ENCODE assay signal across 23 cellular contexts in the genomic region with DNA sequence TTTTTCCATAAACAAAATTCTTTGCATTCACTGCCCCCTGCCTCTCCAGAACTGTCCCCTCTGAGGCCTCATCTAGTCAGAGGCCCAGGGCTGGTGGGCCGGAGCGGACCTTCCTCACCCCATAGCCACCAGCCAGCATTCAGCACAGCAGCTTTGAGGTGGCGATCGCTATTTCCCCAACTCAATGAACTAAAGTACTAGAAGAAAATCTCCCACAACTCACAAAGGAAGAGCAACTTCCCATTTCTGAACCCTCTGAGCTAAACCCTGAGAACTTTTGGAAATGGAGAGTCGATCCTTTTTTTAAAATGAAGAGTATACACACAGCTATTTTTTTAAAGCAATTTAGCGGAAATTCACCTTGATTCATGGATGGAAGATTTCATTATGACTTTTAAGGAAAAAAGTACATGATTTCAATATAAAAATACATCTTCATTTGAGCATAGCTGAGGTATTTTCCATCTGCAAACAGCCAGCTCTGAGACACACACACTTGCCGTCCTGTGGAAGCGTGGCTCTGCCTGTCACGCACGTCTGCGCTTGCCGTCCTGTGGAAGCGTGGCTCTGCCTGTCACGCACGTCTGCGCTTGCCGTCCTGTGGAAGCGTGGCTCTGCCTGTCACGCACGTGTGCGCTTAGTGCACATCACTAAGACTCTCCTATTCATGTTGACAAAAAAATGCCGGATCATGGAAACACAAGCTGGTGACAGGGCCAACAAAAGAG.
"Had no signal": no experiment of that assay in that cellular context is flagged by ENCODE, and none has a peak within 500 bp of the region (broad histone marks: within the 10 kb centered on the region; RNA-seq: fewer than 3 reads in every experiment).

No MANE protein-coding gene starts in this region.

- H3K27me3 ChIP-seq: body of pancreas, dorsolateral prefrontal cortex, right atrium auricular region, suprapubic skin had no signal

- H3K4me3 ChIP-seq: body of pancreas, dorsolateral prefrontal cortex, lung, prostate gland, right atrium auricular region, suprapubic skin had no signal

- H3K4me1 Mint-ChIP-seq: activated CD4-positive, alpha-beta T cell treated with anti-CD3 and anti-CD28 coated beads, Interleukin-2, amount 10 ng/mL, durations not matched to agents 7 days and 5 days; mesothelial cell of epicardium; nephron; stimulated activated naive CD8-positive, alpha-beta T cell treated with anti-CD3 and anti-CD28 coated beads, Interleukin-15, amount 100 ng/mL, for 72 hours; T-helper 17 cell had no signal

- DNase-seq: activated CD4-positive, alpha-beta T cell treated with anti-CD3 and anti-CD28 coated beads, Interleukin-2, amount 10 ng/mL, durations not matched to agents 7 days and 5 days; activated CD4-positive, CD25-positive, alpha-beta regulatory T cell; activated CD8-positive, alpha-beta memory T cell treated with anti-CD3 and anti-CD28 coated beads, Interleukin-2, amount 50 U/mL, for 4 hours; activated CD8-positive, alpha-beta T cell treated with anti-CD3 and anti-CD28 coated beads, Interleukin-2, amount 10 ng/mL, durations not matched to agents 7 days and 5 days; activated gamma-delta T cell treated with Interleukin-2 at 50 U/mL for 16 hours; activated T-cell treated with anti-CD3 and anti-CD28 coated beads, Interleukin-2, amount 50 U/mL, for 48 hours; body of pancreas; caudate nucleus; foreskin fibroblast; hypothalamus; islet precursor cell; occipital lobe; stimulated activated CD4-positive, alpha-beta T cell treated with anti-CD3 and anti-CD28 coated beads, Interleukin-2, amount 100 ng/mL, for 24 hours; stimulated activated naive CD8-positive, alpha-beta T cell treated with anti-CD3 and anti-CD28 coated beads, Interleukin-15, amount 100 ng/mL, for 72 hours; T-helper 17 cell; trophoblast cell had no signal

- H3K27ac Mint-ChIP-seq: activated CD4-positive, alpha-beta T cell treated with anti-CD3 and anti-CD28 coated beads, Interleukin-2, amount 10 ng/mL, durations not matched to agents 7 days and 5 days; activated CD8-positive, alpha-beta T cell treated with anti-CD3 and anti-CD28 coated beads, Interleukin-2, amount 10 ng/mL, durations not matched to agents 7 days and 5 days; mesothelial cell of epicardium; nephron; T-helper 17 cell had no signal

- H3K27me3 Mint-ChIP-seq: activated CD4-positive, alpha-beta T cell treated with anti-CD3 and anti-CD28 coated beads, Interleukin-2, amount 10 ng/mL, durations not matched to agents 7 days and 5 days; stimulated activated naive CD8-positive, alpha-beta T cell treated with anti-CD3 and anti-CD28 coated beads, Interleukin-15, amount 100 ng/mL, for 72 hours; T-helper 17 cell had no signal

- H3K9me3 ChIP-seq: body of pancreas, prostate gland, right atrium auricular region, suprapubic skin had no signal

- H3K27ac ChIP-seq: body of pancreas, dorsolateral prefrontal cortex, prostate gland, right atrium auricular region, suprapubic skin had no signal

- H3K4me1 ChIP-seq: body of pancreas, prostate gland, right atrium auricular region had no signal

- ATAC-seq: activated CD8-positive, alpha-beta T cell treated with anti-CD3 and anti-CD28 coated beads, Interleukin-2, amount 10 ng/mL, durations not matched to agents 7 days and 5 days; body of pancreas; stimulated activated naive CD8-positive, alpha-beta T cell treated with anti-CD3 and anti-CD28 coated beads, Interleukin-15, amount 100 ng/mL, for 72 hours; T-helper 17 cell had no signal

- H3K4me3 Mint-ChIP-seq: activated CD4-positive, alpha-beta T cell treated with anti-CD3 and anti-CD28 coated beads, Interleukin-2, amount 10 ng/mL, durations not matched to agents 7 days and 5 days; activated CD8-positive, alpha-beta T cell treated with anti-CD3 and anti-CD28 coated beads, Interleukin-2, amount 10 ng/mL, durations not matched to agents 7 days and 5 days; mesothelial cell of epicardium; nephron; stimulated activated naive CD8-positive, alpha-beta T cell treated with anti-CD3 and anti-CD28 coated beads, Interleukin-15, amount 100 ng/mL, for 72 hours; T-helper 17 cell had no signal

- H3K36me3 ChIP-seq: prostate gland, right atrium auricular region, suprapubic skin had no signal
